29 cellular contexts compared by ENCODE assay signal in genomic region chr20:37789408-37789807, GRCh38.
DNase-seq lines count a peak whose midpoint lies in the region; ATAC-seq, FAIRE-seq and TF ChIP-seq lines count a peak whose summit lies in the region.
"Had no signal": no experiment of that assay in that cellular context is flagged by ENCODE, and none has a peak within 500 bp of the region (broad histone marks: within the 10 kb centered on the region; RNA-seq: fewer than 3 reads in every experiment).

No MANE protein-coding gene starts in this region.

- H2AFZ ChIP-seq in OCI-LY1 (ENCODE audit: low read length) = no peak overlapping the region
- H2AFZ ChIP-seq: neural progenitor cell had no signal

- DNase-seq in COLO829 (ENCODE audit: low spot score) (peak; percentile 72), GM19239 (ENCODE audit: insufficient read length, low spot score) (no peak), neural crest cell (ENCODE audit: low read depth, low spot score) (no peak), T-helper 1 cell (no peak), GM10248 (ENCODE audit: extremely low spot score) (no peak)
- DNase-seq: activated CD4-positive, CD25-positive, alpha-beta regulatory T cell treated with anti-CD3 and anti-CD28 coated beads, Interleukin-2, amount 50 U/mL, for 72 hours; activated CD8-positive, alpha-beta T cell treated with anti-CD3 and anti-CD28 coated beads for 36 hours; colonic mucosa; effector memory CD4-positive, alpha-beta T cell; erythroblast; HCEC 1CT; islet precursor cell; KBM-7; MG63; mucosa of descending colon; NCI-H510A treated with DMSO at 0.1 percent for 48 hours; right cardiac atrium; SJCRH30; spleen; stimulated activated CD4-positive, alpha-beta T cell treated with anti-CD3 and anti-CD28 coated beads, Interleukin-4, amount 100 ng/mL, for 1 hour; substantia nigra; T-cell had no signal

- H4K20me1 ChIP-seq in OCI-LY1 (ENCODE audit: insufficient read depth, low read length) = no peaks in the 10 kb centered on the region

- peaks cover 32% of the 10 kb centered on the region for H3K36me3 ChIP-seq in OCI-LY1 (ENCODE audit: insufficient read depth, low read length)
- H3K36me3 ChIP-seq: colonic mucosa, neural progenitor cell had no signal

- no peak for ATAC-seq in HG02973 (IDR thresholded peaks at IDR 0.05; ENCODE audit: unreplicated experiment)
- ATAC-seq: activated CD8-positive, alpha-beta T cell treated with anti-CD3 and anti-CD28 coated beads for 36 hours; mucosa of descending colon; right cardiac atrium; T-cell had no signal

- H3K4me3 Mint-ChIP-seq in neural crest cell = no peak overlapping the region
- H3K4me3 Mint-ChIP-seq: activated CD8-positive, alpha-beta T cell treated with anti-CD3 and anti-CD28 coated beads for 36 hours; activated naive CD4-positive, alpha-beta T cell treated with anti-CD3 and anti-CD28 coated beads, Interleukin-2, amount 50 U/mL, for 24 hours; neural progenitor cell; T-cell; type B pancreatic cell had no signal

- FAIRE-seq in GM19239 (lab: Jason Lieb, UNC) = peak; percentile 77
- FAIRE-seq: TTC549 had no signal

- peak overlapping the region; percentile 23 for H3K27ac ChIP-seq in OCI-LY1 (ENCODE audit: low read depth, low read length, poor library complexity, severe bottlenecking)
- H3K27ac ChIP-seq: colonic mucosa, neural progenitor cell, SJCRH30 had no signal

- 0 out of 2 replicates have a peak, but pooled peaks cover 2% of the 10 kb centered on the region for H3K9me3 ChIP-seq in OCI-LY1 (ENCODE audit: low read length)
- H3K9me3 ChIP-seq: colonic mucosa, MG63, SJCRH30 had no signal

- H3K9me2 ChIP-seq in OCI-LY1 (ENCODE audit: low read depth, low read length) = no peaks in the 10 kb centered on the region

- no peak overlapping the region for H3K4me2 ChIP-seq in OCI-LY1 (ENCODE audit: low read length)
- H3K4me2 ChIP-seq: neural progenitor cell had no signal

- TF ChIP-seq CTCF in OCI-LY1 (IDR thresholded peaks at IDR 0.05; ENCODE audit: low read length) = no peak
- TF ChIP-seq CTCF in neural crest cell (conservative IDR thresholded peaks at IDR 0.05) = no peak
- no peak for TF ChIP-seq CTCF in GM10248 (IDR thresholded peaks at IDR 0.05; ENCODE audit: control extremely low read depth, extremely low read depth, low read depth, missing control alignments)

- peaks cover 10% of the 10 kb centered on the region for H3K9me3 Mint-ChIP-seq in neural crest cell
- H3K9me3 Mint-ChIP-seq: type B pancreatic cell had no signal

- no peak overlapping the region for H3K9ac ChIP-seq in OCI-LY1 (ENCODE audit: low read length)
- H3K9ac ChIP-seq: neural progenitor cell had no signal

- H3F3A ChIP-seq in OCI-LY1 (ENCODE audit: insufficient read depth, low read length) = no peaks in the 10 kb centered on the region

- H3K4me3 ChIP-seq in OCI-LY1 (ENCODE audit: low read depth, low read length, poor library complexity, severe bottlenecking) = no peak overlapping the region
- H3K4me3 ChIP-seq: colonic mucosa, MG63, mucosa of descending colon, neural progenitor cell, SJCRH30, spleen had no signal

- H3K79me2 ChIP-seq in OCI-LY1 (ENCODE audit: insufficient read depth, low read length) = no peaks in the 10 kb centered on the region

- H3K27ac Mint-ChIP-seq in neural crest cell (ENCODE audit: unreplicated experiment) = peak overlapping the region; percentile 64
- H3K27ac Mint-ChIP-seq: activated CD8-positive, alpha-beta T cell treated with anti-CD3 and anti-CD28 coated beads for 36 hours; activated naive CD4-positive, alpha-beta T cell treated with anti-CD3 and anti-CD28 coated beads, Interleukin-2, amount 50 U/mL, for 24 hours; activated T-helper 2 cell treated with anti-CD3 and anti-CD28 coated beads, Interferon-gamma antibody, Interleukin-2, Interleukin-4, amounts not matched to agents 10 μg/mL and 5 μg/mL and 100 μg/mL, durations not matched to agents 14 hours and 24 hours and 36 hours; neural progenitor cell; T-cell; type B pancreatic cell had no signal

- POLR2A ChIA-PET in GM10248 (lab: Yijun Ruan, JAX) = no interaction called here

- H3K4me1 Mint-ChIP-seq in neural crest cell = peaks cover 11% of the 10 kb centered on the region
- H3K4me1 Mint-ChIP-seq: activated naive CD4-positive, alpha-beta T cell treated with anti-CD3 and anti-CD28 coated beads, Interleukin-2, amount 50 U/mL, for 24 hours; neural progenitor cell; T-cell had no signal

- CTCF ChIA-PET in GM10248 (lab: Yijun Ruan, JAX) = interaction anchor here (1.6 to 2.4 kb wide), 4 partner anchors 8 to 22 kb away, joined by 3 to 7 read pairs (median 5); no protein-coding TSS in a partner anchor

- peaks cover 33% of the 10 kb centered on the region for H3K36me3 Mint-ChIP-seq in neural crest cell (ENCODE audit: low read depth)

- no peaks in the 10 kb centered on the region for H3K27me3 Mint-ChIP-seq in neural crest cell (ENCODE audit: low read depth)
- H3K27me3 Mint-ChIP-seq: activated CD8-positive, alpha-beta T cell treated with anti-CD3 and anti-CD28 coated beads for 36 hours; activated naive CD4-positive, alpha-beta T cell treated with anti-CD3 and anti-CD28 coated beads, Interleukin-2, amount 50 U/mL, for 24 hours; T-cell; type B pancreatic cell had no signal

- H3K4me1 ChIP-seq in OCI-LY1 (ENCODE audit: insufficient read depth, low read length, severe bottlenecking) = peaks cover 15% of the 10 kb centered on the region
- H3K4me1 ChIP-seq: colonic mucosa, SJCRH30 had no signal

- no peaks in the 10 kb centered on the region for H3K27me3 ChIP-seq in OCI-LY1 (ENCODE audit: insufficient read depth, low read length)
- H3K27me3 ChIP-seq: colonic mucosa, MG63, neural progenitor cell, SJCRH30, spleen had no signal
